In the genomic region with DNA sequence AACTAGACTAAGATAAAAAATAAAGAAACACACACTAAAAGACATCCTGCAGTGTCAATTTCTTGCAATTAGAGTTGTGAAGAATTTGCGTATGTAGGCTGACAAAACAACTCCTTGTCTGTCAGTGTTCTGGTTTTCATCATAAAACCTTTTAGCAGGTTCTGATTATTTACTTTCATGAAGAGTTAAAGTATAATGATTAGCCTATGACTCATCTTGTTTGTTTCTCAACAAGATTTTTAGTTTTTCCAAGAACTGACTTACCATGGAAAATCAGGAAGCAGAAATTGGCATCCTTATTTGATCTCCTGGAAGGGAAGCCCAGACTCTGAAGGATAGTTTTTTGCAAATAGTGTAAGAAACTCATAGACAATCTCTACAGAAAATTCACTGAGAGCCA, we compare ENCODE assay signal across 23 cellular contexts.
"Had no signal": no experiment of that assay in that cellular context is flagged by ENCODE, and none has a peak within 500 bp of the region (broad histone marks: within the 10 kb centered on the region; RNA-seq: fewer than 3 reads in every experiment).

No MANE protein-coding gene starts in this region.

- DNase-seq: activated CD4-positive, alpha-beta T cell treated with anti-CD3 and anti-CD28 coated beads for 1 hour; activated CD4-positive, alpha-beta T cell treated with anti-CD3 and anti-CD28 coated beads, Interleukin-2, amount 10 ng/mL, durations not matched to agents 7 days and 5 days; activated CD8-positive, alpha-beta T cell treated with anti-CD3 and anti-CD28 coated beads for 36 hours; activated gamma-delta T cell treated with Interleukin-2 at 50 U/mL for 16 hours; activated naive CD4-positive, alpha-beta T cell treated with anti-CD3 and anti-CD28 coated beads, Interleukin-2, amount 50 U/mL, for 16 hours; activated T-cell treated with anti-CD3 and anti-CD28 coated beads, Interleukin-2, amount 50 U/mL, for 4 hours; amygdala; dermis blood vessel endothelial cell; effector CD4-positive, alpha-beta T cell; erythroblast; foreskin fibroblast; hippocampal formation; left cardiac atrium; natural killer cell; posterior cingulate gyrus; right lobe of liver; stimulated activated CD4-positive, alpha-beta T cell treated with anti-CD3 and anti-CD28 coated beads, Interleukin-2, amount 100 ng/mL, for 48 hours; stimulated activated naive CD4-positive, alpha-beta T cell treated with Interleukin-2 at 50 U/mL for 16 hours; T-helper 2 cell had no signal

- H3K4me3 ChIP-seq: right lobe of liver, tibial nerve had no signal

- H3K4me1 ChIP-seq: right lobe of liver, tibial nerve had no signal

- H3K27me3 ChIP-seq: right lobe of liver, tibial nerve had no signal

- H3K9me3 ChIP-seq: right lobe of liver, tibial nerve had no signal

- FAIRE-seq: colon, keratinocyte had no signal

- ATAC-seq: activated CD8-positive, alpha-beta T cell treated with anti-CD3 and anti-CD28 coated beads for 36 hours; activated T-cell treated with anti-CD3 and anti-CD28 coated beads, Interleukin-2, amount 50 U/mL, for 4 hours; activated T-helper 17 cell treated with anti-CD3 and anti-CD28 coated beads, Interleukin-2, amount 50 U/mL, for 72 hours; left cardiac atrium; natural killer cell had no signal

- H3K36me3 ChIP-seq: right lobe of liver, tibial nerve had no signal

- H3K27ac ChIP-seq: right lobe of liver, tibial nerve had no signal
